ENCODE assay signal across 27 cellular contexts in genomic region chr5:180555168-180555921, GRCh38. TPM values are rescaled to one million over a fixed set of nuclear protein-coding genes. Genes with fewer than 3 reads are reported as not detected.
DNase-seq lines count a peak whose midpoint lies in the region; ATAC-seq and TF ChIP-seq lines count a peak whose summit lies in the region.
"Had no signal": no experiment of that assay in that cellular context is flagged by ENCODE, and none has a peak within 500 bp of the region (broad histone marks: within the 10 kb centered on the region; RNA-seq: fewer than 3 reads in every experiment).

No MANE protein-coding gene starts in this region.

- H3K27ac ChIP-seq in brain microvascular endothelial cell: peak overlapping the region; percentile 43
- H3K27ac ChIP-seq: prostate gland had no signal

- H3K27ac Mint-ChIP-seq in activated T-helper 17 cell treated with anti-CD3 and anti-CD28 coated beads, Interleukin-2, amount 50 U/mL, for 72 hours: no peak overlapping the region
- H3K27ac Mint-ChIP-seq: activated naive CD8-positive, alpha-beta T cell treated with anti-CD3 and anti-CD28 coated beads, Interleukin-2, amount 10 ng/mL, durations not matched to agents 7 days and 5 days; CD14-positive monocyte had no signal

- DNase-seq in AG08395 (ENCODE audit: low spot score) (peak; percentile 32), OCI-M1 (lab: John Stamatoyannopoulos, UW) (peak; percentile 94), brain microvascular endothelial cell (peak; percentile 7), hepatic stellate cell (ENCODE audit: low spot score) (peak; percentile 12), GF-D8 (lab: John Stamatoyannopoulos, UW) (no peak)
- no peak for DNase-seq in activated CD8-positive, alpha-beta memory T cell treated with anti-CD3 and anti-CD28 coated beads for 24 hours
- DNase-seq: activated CD4-positive, alpha-beta T cell treated with anti-CD3 and anti-CD28 coated beads for 48 hours; activated naive CD8-positive, alpha-beta T cell treated with anti-CD3 and anti-CD28 coated beads, Interleukin-2, amount 10 ng/mL, durations not matched to agents 7 days and 5 days; cortex of kidney; DMS 273 treated with DMSO at 0.1 percent for 48 hours; foreskin melanocyte; hippocampal formation; KG1; left ventricle myocardium superior; MV-4-11; NCI-H1694 treated with DMSO at 0.1 percent for 48 hours; NCI-H82; Right ventricle myocardium superior; SW 1271 had no signal

- no peaks in the 10 kb centered on the region for H3K9me3 Mint-ChIP-seq in activated T-helper 17 cell treated with anti-CD3 and anti-CD28 coated beads, Interleukin-2, amount 50 U/mL, for 72 hours
- H3K9me3 Mint-ChIP-seq: activated naive CD8-positive, alpha-beta T cell treated with anti-CD3 and anti-CD28 coated beads, Interleukin-2, amount 10 ng/mL, durations not matched to agents 7 days and 5 days; CD14-positive monocyte; neural crest cell had no signal

- H3K4me3 Mint-ChIP-seq in activated T-helper 17 cell treated with anti-CD3 and anti-CD28 coated beads, Interleukin-2, amount 50 U/mL, for 72 hours: no peak overlapping the region
- H3K4me3 Mint-ChIP-seq: activated naive CD8-positive, alpha-beta T cell treated with anti-CD3 and anti-CD28 coated beads, Interleukin-2, amount 10 ng/mL, durations not matched to agents 7 days and 5 days; CD14-positive monocyte; neural crest cell had no signal

- H3K36me3 Mint-ChIP-seq in activated T-helper 17 cell treated with anti-CD3 and anti-CD28 coated beads, Interleukin-2, amount 50 U/mL, for 72 hours (ENCODE audit: low read depth): peaks cover 95% of the 10 kb centered on the region

- no peak overlapping the region for H3K4me3 ChIP-seq in brain microvascular endothelial cell (ENCODE audit: low read depth, low read length)
- H3K4me3 ChIP-seq: HAP-1, prostate gland had no signal

- TF ChIP-seq CTCF in brain microvascular endothelial cell (IDR thresholded peaks at IDR 0.05; ENCODE audit: low read depth, low read length, missing control alignments): no peak

- in situ Hi-C loops in brain microvascular endothelial cell (cut with HindIII; ENCODE audit: low pct_ligation_motif_present, low sequenced_read_pairs): no loop called here

- ATAC-seq in activated T-helper 17 cell treated with anti-CD3 and anti-CD28 coated beads, Interleukin-2, amount 50 U/mL, for 72 hours (replicated peaks): no peak
- no peak for ATAC-seq in GM19463 (IDR thresholded peaks at IDR 0.05; ENCODE audit: unreplicated experiment)
- ATAC-seq: left ventricle myocardium superior had no signal

- no peaks in the 10 kb centered on the region for H3K36me3 ChIP-seq in brain microvascular endothelial cell (replicated peaks)
- H3K36me3 ChIP-seq: prostate gland had no signal

- no peaks in the 10 kb centered on the region for H3K27me3 Mint-ChIP-seq in activated T-helper 17 cell treated with anti-CD3 and anti-CD28 coated beads, Interleukin-2, amount 50 U/mL, for 72 hours
- H3K27me3 Mint-ChIP-seq: activated naive CD8-positive, alpha-beta T cell treated with anti-CD3 and anti-CD28 coated beads, Interleukin-2, amount 10 ng/mL, durations not matched to agents 7 days and 5 days had no signal

- H3K27me3 ChIP-seq in brain microvascular endothelial cell (replicated peaks): no peaks in the 10 kb centered on the region

- H3K4me1 Mint-ChIP-seq in activated T-helper 17 cell treated with anti-CD3 and anti-CD28 coated beads, Interleukin-2, amount 50 U/mL, for 72 hours: peaks cover 10% of the 10 kb centered on the region
- H3K4me1 Mint-ChIP-seq: CD14-positive monocyte had no signal

RNA-seq across cellular contexts. Expression of gene SCGB3A1, which starts 36.0 kb away (rescaled TPM):
- total RNA-seq in activated T-helper 17 cell treated with anti-CD3 and anti-CD28 coated beads, Interleukin-2, amount 50 U/mL, for 72 hours: not detected
- total RNA-seq: HT-29, left ventricle myocardium superior, neural crest cell, OCI-LY7, Right ventricle myocardium superior had no signal

Comparison
In these comparisons a context has a peak if more than half of its experiments do, and no peak if none do; other contexts are left out.
1. DNase-seq: peak in AG08395 (single experiment), OCI-M1 (single experiment), brain microvascular endothelial cell (single experiment) and hepatic stellate cell (single experiment); none in GF-D8 (single experiment) and activated CD8-positive, alpha-beta memory T cell treated with anti-CD3 and anti-CD28 coated beads for 24 hours (single experiment).